Comparison of ENCODE assay signal across 11 cellular contexts in the genomic region with DNA sequence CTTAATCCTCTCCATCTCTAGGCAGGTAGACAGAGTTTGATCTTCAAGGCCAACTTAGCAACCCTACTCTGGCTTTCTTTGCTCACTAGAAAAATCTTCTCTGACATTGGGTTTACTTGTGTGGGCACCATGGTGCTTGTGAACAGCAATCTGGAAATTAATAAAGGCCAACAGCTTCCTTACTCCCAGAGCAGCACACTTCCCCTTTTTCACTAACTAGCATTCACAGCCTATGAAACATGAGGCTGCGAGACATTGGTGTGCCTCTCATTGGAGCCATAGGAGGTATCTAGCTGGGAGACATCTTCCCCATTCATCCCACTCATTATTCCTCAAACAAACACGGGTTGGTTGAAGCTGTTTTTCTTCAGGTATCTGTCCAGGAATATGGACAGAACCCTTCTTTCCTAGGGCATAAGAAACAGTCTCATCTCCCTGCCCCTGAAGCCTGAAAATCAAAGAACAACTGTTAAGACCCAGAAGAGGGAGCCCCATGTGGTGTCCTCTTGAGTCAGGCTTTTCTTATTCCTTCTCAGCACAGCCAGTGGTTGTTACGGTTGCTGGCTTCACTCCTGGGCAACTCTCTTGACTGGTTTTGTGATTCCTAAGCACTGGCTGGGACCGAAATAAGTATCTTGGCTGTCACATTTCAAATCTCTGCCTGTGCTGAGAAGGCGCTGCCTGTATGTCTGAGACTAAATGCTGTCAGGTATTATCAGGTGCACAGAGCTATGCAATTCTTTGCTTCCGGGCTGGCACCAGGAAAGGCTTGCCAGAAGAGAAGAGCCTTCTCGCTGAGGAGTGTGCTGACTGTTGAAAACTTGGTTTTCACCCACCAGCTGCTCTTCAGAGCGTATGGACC.
"Had no signal": no experiment of that assay in that cellular context is flagged by ENCODE, and none has a peak within 500 bp of the region (broad histone marks: within the 10 kb centered on the region; RNA-seq: fewer than 3 reads in every experiment).

No MANE protein-coding gene starts in this region.

- DNase-seq: activated effector memory CD4-positive, alpha-beta T cell treated with Interleukin-2 at 50 U/mL for 16 hours; activated T-cell treated with anti-CD3 and anti-CD28 coated beads, Interleukin-2, amount 50 U/mL, for 1 hour; amniotic stem cell; body of pancreas; effector memory CD8-positive, alpha-beta T cell; gastrocnemius medialis; natural killer cell; posterior cingulate gyrus; small intestine; tibial artery; uterus had no signal
